In the genomic region with DNA sequence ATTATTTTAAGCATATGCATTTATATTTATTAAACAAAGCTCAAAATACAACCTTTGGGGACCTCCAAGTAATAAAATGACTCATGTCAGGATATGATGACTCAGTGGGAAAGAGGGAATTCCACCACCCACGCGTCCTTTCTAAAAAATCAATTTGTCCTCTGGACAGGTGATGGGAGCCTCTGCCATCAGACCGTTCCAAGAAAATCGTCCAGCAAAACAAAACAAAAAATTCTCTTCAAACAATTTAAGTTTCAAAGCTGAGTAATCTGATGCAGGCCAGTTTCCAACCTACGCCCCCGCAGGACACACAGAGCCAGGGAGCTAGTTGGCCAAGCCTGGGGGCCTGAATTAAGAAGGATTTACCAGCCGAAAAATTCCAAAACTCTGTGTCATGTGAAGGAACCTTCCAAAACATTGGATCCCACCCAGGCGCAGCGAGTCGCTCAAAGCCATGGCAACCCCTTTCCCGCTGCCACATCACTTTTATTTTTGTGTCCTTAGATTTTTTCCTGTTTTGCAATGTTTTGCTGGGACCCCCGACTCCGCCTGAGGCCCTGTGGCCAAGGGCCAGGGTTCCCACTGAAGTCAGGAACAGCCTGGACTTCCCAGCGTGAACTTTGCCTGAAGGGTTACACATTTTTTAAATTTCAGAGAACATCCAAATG, we compare ENCODE assay signal across 1 cellular context.
TF ChIP-seq lines count a peak whose summit lies in the region.

No MANE protein-coding gene starts in this region.

TF ChIP-seq in HCT116, 20 proteins besides CTCF, POLR2A, EP300 and RAD21 (continued from another document):
- TF ChIP-seq, protein P1, sequence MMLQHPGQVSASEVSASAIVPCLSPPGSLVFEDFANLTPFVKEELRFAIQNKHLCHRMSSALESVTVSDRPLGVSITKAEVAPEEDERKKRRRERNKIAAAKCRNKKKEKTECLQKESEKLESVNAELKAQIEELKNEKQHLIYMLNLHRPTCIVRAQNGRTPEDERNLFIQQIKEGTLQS (IDR thresholded peaks at IDR 0.05) = no peak; the same call in 1 of the 2 replicates
- TF ChIP-seq SP1 (IDR thresholded peaks at IDR 0.05; ENCODE audit: low read depth) (peak; percentile 81), POLR2AphosphoS5 (IDR thresholded peaks at IDR 0.05; ENCODE audit: low read depth, low read length) (peak; percentile 31; the same call in 1 of the 2 replicates), YY1 (IDR thresholded peaks at IDR 0.05; ENCODE audit: extremely low read depth, insufficient replicate concordance, low read depth, low read length) (no peak), FOSL1 (IDR thresholded peaks at IDR 0.05; ENCODE audit: low read depth) (peak; percentile 98), ZNF274 (IDR thresholded peaks at IDR 0.05; ENCODE audit: low read depth, low read length) (no peak), TCF7L2 (IDR thresholded peaks at IDR 0.05; ENCODE audit: borderline replicate concordance, extremely low read depth, insufficient read depth, insufficient read length) (no peak), ELF1 (IDR thresholded peaks at IDR 0.05; ENCODE audit: borderline replicate concordance, low read depth) (no peak), EGR1 (IDR thresholded peaks at IDR 0.05; ENCODE audit: low read depth) (peak; percentile 99)
